8 cellular contexts compared by ENCODE assay signal in genomic region chr6:3251462-3252314, GRCh38. TPM values are rescaled to one million over a fixed set of nuclear protein-coding genes. Genes with fewer than 3 reads are reported as not detected.
DNase-seq lines count a peak whose midpoint lies in the region; ATAC-seq and TF ChIP-seq lines count a peak whose summit lies in the region.

No MANE protein-coding gene starts in this region.

- H3K4me3 Mint-ChIP-seq in activated CD4-positive, alpha-beta T cell treated with anti-CD3 and anti-CD28 coated beads, Interleukin-2, amount 10 ng/mL, durations not matched to agents 7 days and 5 days, result peak overlapping the region; percentile 15

- H3K9me3 Mint-ChIP-seq in activated CD4-positive, alpha-beta T cell treated with anti-CD3 and anti-CD28 coated beads, Interleukin-2, amount 10 ng/mL, durations not matched to agents 7 days and 5 days, result peaks cover 3% of the 10 kb centered on the region

- H3K4me1 Mint-ChIP-seq in activated CD4-positive, alpha-beta T cell treated with anti-CD3 and anti-CD28 coated beads, Interleukin-2, amount 10 ng/mL, durations not matched to agents 7 days and 5 days, result peaks cover 10% of the 10 kb centered on the region

- TF ChIP-seq CTCF in lower lobe of right lung (IDR thresholded peaks at IDR 0.05), result peak; percentile 97

- ATAC-seq in HG03442 (IDR thresholded peaks at IDR 0.05; ENCODE audit: unreplicated experiment), result peak; percentile 79
- ATAC-seq in lower lobe of right lung, result peak; percentile 89 to 90

- no peak overlapping the region for H3K27ac ChIP-seq in lower lobe of right lung

- H3K4me1 ChIP-seq in lower lobe of right lung, result peaks cover 18% of the 10 kb centered on the region

- DNase-seq in SIG-M5 treated with dmso at 0.1 percent for 504 hours (lab: John Stamatoyannopoulos, UW; ENCODE audit: unreplicated experiment) (peak; percentile 73), SIG-M5 (lab: John Stamatoyannopoulos, UW) (no peak), NCI-H69 (lab: John Stamatoyannopoulos, UW) (peak; percentile 89), dedifferentiated amniotic fluid mesenchymal stem cell (ENCODE audit: extremely low spot score) (peak; percentile 83), lower lobe of right lung (peak; percentile 84)
- peak; percentile 82 for DNase-seq in activated CD4-positive, alpha-beta T cell treated with anti-CD3 and anti-CD28 coated beads, Interleukin-2, amount 10 ng/mL, durations not matched to agents 7 days and 5 days
- peak; percentile 63 to 73 (median 66) for DNase-seq in stimulated activated CD4-positive, alpha-beta T cell treated with anti-CD3 and anti-CD28 coated beads, TNF-alpha, amount 100 ng/mL, for 48 hours (ENCODE audit: low read depth in 3 of 3)

- H3K27ac Mint-ChIP-seq in activated CD4-positive, alpha-beta T cell treated with anti-CD3 and anti-CD28 coated beads, Interleukin-2, amount 10 ng/mL, durations not matched to agents 7 days and 5 days, result no peak overlapping the region

- POLR2A ChIA-PET in activated CD4-positive, alpha-beta T cell treated with anti-CD3 and anti-CD28 coated beads, Interleukin-2, amount 10 ng/mL, durations not matched to agents 7 days and 5 days (lab: Charles Lee), result interaction anchor here (0.7 kb wide), 1 partner anchor 20 kb away, joined by 3 read pairs; no protein-coding TSS in a partner anchor

- CTCF ChIA-PET in activated CD4-positive, alpha-beta T cell treated with anti-CD3 and anti-CD28 coated beads, Interleukin-2, amount 10 ng/mL, durations not matched to agents 7 days and 5 days (lab: Charles Lee), result interaction anchor here (0.5 to 3.5 kb wide), 23 partner anchors 8 to 551 kb away, joined by 3 to 27 read pairs (median 4); partner anchors contain the start of gene TUBB2A

- H3K4me3 ChIP-seq in lower lobe of right lung, result peak overlapping the region; percentile 17

- H3K36me3 ChIP-seq in lower lobe of right lung, result no peaks in the 10 kb centered on the region

- H3K9me3 ChIP-seq in lower lobe of right lung, result no peaks in the 10 kb centered on the region

- H3K27me3 ChIP-seq in lower lobe of right lung (ENCODE audit: low read depth), result peaks cover 11% of the 10 kb centered on the region

- intact Hi-C loops in lower lobe of right lung (cut with DNase I), result loop anchor here (10.0 kb wide), 1 partner anchor 127 kb away; no protein-coding TSS in a partner anchor

- H3K27me3 Mint-ChIP-seq in activated CD4-positive, alpha-beta T cell treated with anti-CD3 and anti-CD28 coated beads, Interleukin-2, amount 10 ng/mL, durations not matched to agents 7 days and 5 days, result peaks cover 41% of the 10 kb centered on the region

- H3K36me3 Mint-ChIP-seq in activated CD4-positive, alpha-beta T cell treated with anti-CD3 and anti-CD28 coated beads, Interleukin-2, amount 10 ng/mL, durations not matched to agents 7 days and 5 days (ENCODE audit: low read depth), result peaks cover 1% of the 10 kb centered on the region

RNA-seq across cellular contexts. Expression of gene PSMG4, which starts 7.1 kb away (rescaled TPM):
- total RNA-seq in activated CD4-positive, alpha-beta T cell treated with anti-CD3 and anti-CD28 coated beads, Interleukin-2, amount 10 ng/mL, durations not matched to agents 7 days and 5 days, result 10 to 100 TPM; 21.5 to 24.7 TPM
- 19.1 TPM for total RNA-seq in lower lobe of right lung

RNA-seq across cellular contexts. Expression of gene TUBB2B, which starts 24.2 kb away (rescaled TPM):
- not detected for total RNA-seq in activated CD4-positive, alpha-beta T cell treated with anti-CD3 and anti-CD28 coated beads, Interleukin-2, amount 10 ng/mL, durations not matched to agents 7 days and 5 days
- total RNA-seq in lower lobe of right lung, result 0.59 TPM
